In the genomic region with DNA sequence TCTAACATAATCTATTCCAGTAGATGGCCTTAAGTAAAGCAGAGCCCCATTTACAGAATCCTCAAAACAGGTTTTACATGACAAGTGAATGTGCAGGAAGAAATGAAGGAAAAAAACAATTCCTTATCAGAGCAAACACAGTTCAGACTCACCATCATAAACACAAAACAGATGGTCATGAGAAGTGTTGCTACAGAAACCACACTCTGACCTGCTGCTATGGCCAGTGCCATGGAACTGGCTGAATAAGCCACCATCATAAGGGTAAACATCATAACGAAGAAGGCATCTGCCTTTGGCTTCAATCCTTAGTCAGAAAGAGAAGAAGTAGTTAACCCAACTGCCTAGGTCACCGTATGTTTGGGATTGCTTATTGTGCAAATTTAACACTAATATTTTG, we compare ENCODE assay signal across 27 cellular contexts.
DNase-seq lines count a peak whose midpoint lies in the region; ATAC-seq and TF ChIP-seq lines count a peak whose summit lies in the region.
"Had no signal": no experiment of that assay in that cellular context is flagged by ENCODE, and none has a peak within 500 bp of the region (broad histone marks: within the 10 kb centered on the region; RNA-seq: fewer than 3 reads in every experiment).

No MANE protein-coding gene starts in this region.

- intact Hi-C loops in left colon (cut with DNase I, micrococcal nuclease) = no loop called here

- no peak for TF ChIP-seq CTCF in AG09309 (IDR thresholded peaks at IDR 0.05; ENCODE audit: control insufficient read depth, insufficient read depth, low read depth, low read length, missing control alignments)

- no peak overlapping the region for H3K27ac Mint-ChIP-seq in activated naive CD8-positive, alpha-beta T cell treated with anti-CD3 and anti-CD28 coated beads, Interleukin-2, amount 50 U/mL, for 24 hours
- H3K27ac Mint-ChIP-seq: activated T-cell treated with anti-CD3 and anti-CD28 coated beads, Interleukin-2, amount 50 U/mL, for 24 hours; stimulated activated naive B cell treated with anti-CD40 and anti-IgM and Interleukin-4, amounts not matched to agents 10 μg/mL and 1 μg/mL and 100 μg/mL, for 72 hours; T-helper 1 cell treated with Interleukin-12 subunit alpha and Interleukin-12 subunit beta and Interleukin-4 antibody, amounts not matched to agents 30 μg/mL and 1 μg/mL, for 36 hours had no signal

- peaks cover 10% of the 10 kb centered on the region for H3K27me3 Mint-ChIP-seq in activated naive CD8-positive, alpha-beta T cell treated with anti-CD3 and anti-CD28 coated beads, Interleukin-2, amount 50 U/mL, for 24 hours

- no peaks in the 10 kb centered on the region for H3K4me1 Mint-ChIP-seq in activated naive CD8-positive, alpha-beta T cell treated with anti-CD3 and anti-CD28 coated beads, Interleukin-2, amount 50 U/mL, for 24 hours

- peak; percentile 89 for ATAC-seq in left colon
- ATAC-seq in activated naive CD8-positive, alpha-beta T cell treated with anti-CD3 and anti-CD28 coated beads, Interleukin-2, amount 50 U/mL, for 24 hours = no peak
- ATAC-seq: HepG2; stimulated activated naive B cell treated with anti-CD40 and anti-IgM and Interleukin-4, amounts not matched to agents 10 μg/mL and 1 μg/mL and 100 μg/mL, for 72 hours had no signal

- H3K4me3 Mint-ChIP-seq in activated naive CD8-positive, alpha-beta T cell treated with anti-CD3 and anti-CD28 coated beads, Interleukin-2, amount 50 U/mL, for 24 hours = no peak overlapping the region
- H3K4me3 Mint-ChIP-seq: activated T-cell treated with anti-CD3 and anti-CD28 coated beads, Interleukin-2, amount 50 U/mL, for 24 hours; stimulated activated naive B cell treated with anti-CD40 and anti-IgM and Interleukin-4, amounts not matched to agents 10 μg/mL and 1 μg/mL and 100 μg/mL, for 72 hours; T-helper 1 cell treated with Interleukin-12 subunit alpha and Interleukin-12 subunit beta and Interleukin-4 antibody, amounts not matched to agents 30 μg/mL and 1 μg/mL, for 36 hours had no signal

- H3K9me3 Mint-ChIP-seq in activated naive CD8-positive, alpha-beta T cell treated with anti-CD3 and anti-CD28 coated beads, Interleukin-2, amount 50 U/mL, for 24 hours = no peaks in the 10 kb centered on the region
- H3K9me3 Mint-ChIP-seq: activated T-cell treated with anti-CD3 and anti-CD28 coated beads, Interleukin-2, amount 50 U/mL, for 24 hours; stimulated activated naive B cell treated with anti-CD40 and anti-IgM and Interleukin-4, amounts not matched to agents 10 μg/mL and 1 μg/mL and 100 μg/mL, for 72 hours; T-helper 1 cell treated with Interleukin-12 subunit alpha and Interleukin-12 subunit beta and Interleukin-4 antibody, amounts not matched to agents 30 μg/mL and 1 μg/mL, for 36 hours had no signal

- H3K36me3 Mint-ChIP-seq in activated naive CD8-positive, alpha-beta T cell treated with anti-CD3 and anti-CD28 coated beads, Interleukin-2, amount 50 U/mL, for 24 hours (ENCODE audit: low read depth) = no peaks in the 10 kb centered on the region
- H3K36me3 Mint-ChIP-seq: stimulated activated naive B cell treated with anti-CD40 and anti-IgM and Interleukin-4, amounts not matched to agents 10 μg/mL and 1 μg/mL and 100 μg/mL, for 72 hours had no signal

- H3K4me3 ChIP-seq in AG09309 (ENCODE audit: control insufficient read depth, low read depth, low read length) = no peak overlapping the region
- H3K4me3 ChIP-seq: adrenal gland, spleen, suprapubic skin had no signal

- DNase-seq in AG09309 (ENCODE audit: low read depth) = peak; percentile 24
- DNase-seq in GM04504 (ENCODE audit: low read depth) = peak; percentile 5
- DNase-seq in amniotic epithelial cell (ENCODE audit: low read depth) = peak; percentile 47
- no peak for DNase-seq in left colon
- no peak for DNase-seq in foreskin melanocyte
- no peak for DNase-seq in D341Med (ENCODE audit: low spot score)
- DNase-seq in SK-N-DZ (ENCODE audit: low spot score) = no peak
- DNase-seq in activated naive CD8-positive, alpha-beta T cell treated with anti-CD3 and anti-CD28 coated beads, Interleukin-2, amount 50 U/mL, for 24 hours = no peak
- DNase-seq: activated CD4-positive, alpha-beta T cell treated with anti-CD3 and anti-CD28 coated beads for 4 hours; activated gamma-delta T cell treated with Interleukin-2 at 50 U/mL for 16 hours; activated T-cell treated with anti-CD3 and anti-CD28 coated beads, Interleukin-2, amount 50 U/mL, for 24 hours; adrenal gland; effector CD8-positive, alpha-beta T cell; erythroblast; GDM1; GOT3; kidney glomerular epithelial cell; NCI-H1694 treated with DMSO at 0.1 percent for 48 hours; NCI-H2171 treated with DMSO at 0.1 percent for 48 hours; NCI-H524; nucleus accumbens; spleen; stimulated activated CD4-positive, alpha-beta T cell treated with anti-CD3 and anti-CD28 coated beads, Interleukin-4, amount 100 ng/mL, for 1 hour; stimulated activated naive B cell treated with anti-CD40 and anti-IgM and Interleukin-4, amounts not matched to agents 10 μg/mL and 1 μg/mL and 100 μg/mL, for 72 hours had no signal

Comparison
In these comparisons a context has a peak if more than half of its experiments do, and no peak if none do; other contexts are left out.
1. DNase-seq: peak in AG09309 (single experiment), GM04504 (single experiment) and amniotic epithelial cell (single experiment); none in left colon (0 of 2), foreskin melanocyte (single experiment), D341Med (single experiment), SK-N-DZ (single experiment) and activated naive CD8-positive, alpha-beta T cell treated with anti-CD3 and anti-CD28 coated beads, Interleukin-2, amount 50 U/mL, for 24 hours (single experiment).